1 cellular context compared by ENCODE assay signal in the genomic region with DNA sequence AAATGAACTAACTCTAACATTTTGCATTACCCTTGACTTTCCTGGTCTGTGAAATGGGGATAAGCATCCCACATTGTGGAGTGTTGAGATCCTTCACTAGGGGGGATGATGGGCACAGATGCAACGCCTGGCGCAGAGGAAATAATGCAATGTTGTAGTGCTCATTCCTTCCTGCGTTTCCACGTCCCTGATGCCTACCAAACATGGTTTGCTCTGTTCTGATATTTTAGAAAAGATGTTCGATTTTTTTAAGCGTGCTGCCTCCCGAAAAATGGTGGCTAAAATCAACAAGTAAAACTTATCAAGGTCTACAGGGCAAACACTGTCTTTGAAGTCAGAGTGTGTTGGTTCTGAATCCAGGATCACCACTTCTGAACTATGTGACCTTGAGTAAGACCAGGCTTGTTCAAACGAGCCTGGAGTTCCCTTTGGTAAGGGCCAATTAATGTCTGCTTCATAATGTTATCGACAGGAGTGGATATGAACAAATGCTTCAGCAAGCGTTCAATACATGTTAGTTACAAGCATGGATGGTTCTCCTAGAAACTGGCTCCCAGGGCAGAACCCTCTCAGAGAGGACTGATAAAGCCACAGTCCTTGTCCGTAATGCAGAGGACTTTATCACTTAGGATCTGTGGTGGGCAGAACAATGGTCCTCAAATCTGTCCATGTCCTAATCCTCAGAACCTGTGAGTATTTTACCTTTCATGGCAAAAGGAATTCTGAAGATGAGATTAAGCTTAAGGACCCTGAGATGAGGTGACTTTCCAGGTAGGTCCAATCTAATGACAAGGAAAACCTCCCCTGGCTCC.
TF ChIP-seq lines count a peak whose summit lies in the region.

No MANE protein-coding gene starts in this region.

TF ChIP-seq in HepG2, 621 proteins besides CTCF, POLR2A, EP300 and RAD21 (continued from another document and continues in another):
- peak; percentile 60; the same call in 1 of the 2 replicates for TF ChIP-seq ZGPAT (CRISPR knock-in tag; IDR thresholded peaks at IDR 0.05)
- 0 out of 2 replicates have a peak, but pooled peaks have one; percentile 9 for TF ChIP-seq TFAP4 (IDR thresholded peaks at IDR 0.05; ENCODE audit: borderline replicate concordance, low read depth)
- TF ChIP-seq, protein P1, sequence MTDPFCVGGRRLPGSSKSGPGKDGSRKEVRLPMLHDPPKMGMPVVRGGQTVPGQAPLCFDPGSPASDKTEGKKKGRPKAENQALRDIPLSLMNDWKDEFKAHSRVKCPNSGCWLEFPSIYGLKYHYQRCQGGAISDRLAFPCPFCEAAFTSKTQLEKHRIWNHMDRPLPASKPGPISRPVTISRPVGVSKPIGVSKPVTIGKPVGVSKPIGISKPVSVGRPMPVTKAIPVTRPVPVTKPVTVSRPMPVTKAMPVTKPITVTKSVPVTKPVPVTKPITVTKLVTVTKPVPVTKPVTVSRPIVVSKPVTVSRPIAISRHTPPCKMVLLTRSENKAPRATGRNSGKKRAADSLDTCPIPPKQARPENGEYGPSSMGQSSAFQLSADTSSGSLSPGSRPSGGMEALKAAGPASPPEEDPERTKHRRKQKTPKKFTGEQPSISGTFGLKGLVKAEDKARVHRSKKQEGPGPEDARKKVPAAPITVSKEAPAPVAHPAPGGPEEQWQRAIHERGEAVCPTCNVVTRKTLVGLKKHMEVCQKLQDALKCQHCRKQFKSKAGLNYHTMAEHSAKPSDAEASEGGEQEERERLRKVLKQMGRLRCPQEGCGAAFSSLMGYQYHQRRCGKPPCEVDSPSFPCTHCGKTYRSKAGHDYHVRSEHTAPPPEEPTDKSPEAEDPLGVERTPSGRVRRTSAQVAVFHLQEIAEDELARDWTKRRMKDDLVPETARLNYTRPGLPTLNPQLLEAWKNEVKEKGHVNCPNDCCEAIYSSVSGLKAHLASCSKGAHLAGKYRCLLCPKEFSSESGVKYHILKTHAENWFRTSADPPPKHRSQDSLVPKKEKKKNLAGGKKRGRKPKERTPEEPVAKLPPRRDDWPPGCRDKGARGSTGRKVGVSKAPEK (CRISPR knock-in tag; IDR thresholded peaks at IDR 0.05; ENCODE audit: borderline replicate concordance), result no peak
- peak; percentile 94 for TF ChIP-seq GATAD2A (CRISPR knock-in tag; IDR thresholded peaks at IDR 0.05)
- TF ChIP-seq SKI (IDR thresholded peaks at IDR 0.05; ENCODE audit: partially characterized antibody), result no peak
- no peak for TF ChIP-seq PLRG1 (conservative IDR thresholded peaks at IDR 0.05)
- TF ChIP-seq RCOR2 (CRISPR knock-in tag; IDR thresholded peaks at IDR 0.05), result peak; percentile 56; the same call in 1 of the 2 replicates
- TF ChIP-seq DRAP1 (CRISPR knock-in tag; IDR thresholded peaks at IDR 0.05), result no peak
- TF ChIP-seq ZNF75D (CRISPR knock-in tag; IDR thresholded peaks at IDR 0.05; ENCODE audit: borderline replicate concordance), result no peak
- peak; percentile 56; the same call in 1 of the 2 replicates for TF ChIP-seq PATZ1 (CRISPR knock-in tag; IDR thresholded peaks at IDR 0.05)
- peak; percentile 67; the same call in 1 of the 2 replicates for TF ChIP-seq FOXK1 (CRISPR knock-in tag; IDR thresholded peaks at IDR 0.05; ENCODE audit: borderline replicate concordance, low read depth)
- TF ChIP-seq ZNF841 (CRISPR knock-in tag; IDR thresholded peaks at IDR 0.05; ENCODE audit: borderline replicate concordance), result no peak
- peak; percentile 73 for TF ChIP-seq ZBTB38 (CRISPR knock-in tag; IDR thresholded peaks at IDR 0.05)
- TF ChIP-seq ZNF33A (CRISPR knock-in tag; IDR thresholded peaks at IDR 0.05; ENCODE audit: borderline replicate concordance), result no peak
- no peak for TF ChIP-seq HIVEP1 (CRISPR knock-in tag; IDR thresholded peaks at IDR 0.05)
- TF ChIP-seq, protein P2, sequence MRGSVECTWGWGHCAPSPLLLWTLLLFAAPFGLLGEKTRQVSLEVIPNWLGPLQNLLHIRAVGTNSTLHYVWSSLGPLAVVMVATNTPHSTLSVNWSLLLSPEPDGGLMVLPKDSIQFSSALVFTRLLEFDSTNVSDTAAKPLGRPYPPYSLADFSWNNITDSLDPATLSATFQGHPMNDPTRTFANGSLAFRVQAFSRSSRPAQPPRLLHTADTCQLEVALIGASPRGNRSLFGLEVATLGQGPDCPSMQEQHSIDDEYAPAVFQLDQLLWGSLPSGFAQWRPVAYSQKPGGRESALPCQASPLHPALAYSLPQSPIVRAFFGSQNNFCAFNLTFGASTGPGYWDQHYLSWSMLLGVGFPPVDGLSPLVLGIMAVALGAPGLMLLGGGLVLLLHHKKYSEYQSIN (CRISPR knock-in tag; IDR thresholded peaks at IDR 0.05; ENCODE audit: borderline replicate concordance), result no peak
- TF ChIP-seq SMARCE1 (IDR thresholded peaks at IDR 0.05; ENCODE audit: borderline replicate concordance), result no peak
- no peak for TF ChIP-seq KAT7 (CRISPR knock-in tag; IDR thresholded peaks at IDR 0.05; ENCODE audit: borderline replicate concordance)
- TF ChIP-seq HMG20A (CRISPR knock-in tag; IDR thresholded peaks at IDR 0.05; ENCODE audit: borderline replicate concordance), result peak; percentile 66; the same call in 1 of the 2 replicates
- peak; percentile 45 to 69; a peak in 3 of 4 replicates for TF ChIP-seq NR2F1 (CRISPR knock-in tag; IDR thresholded peaks at IDR 0.05)
- TF ChIP-seq, protein P3, sequence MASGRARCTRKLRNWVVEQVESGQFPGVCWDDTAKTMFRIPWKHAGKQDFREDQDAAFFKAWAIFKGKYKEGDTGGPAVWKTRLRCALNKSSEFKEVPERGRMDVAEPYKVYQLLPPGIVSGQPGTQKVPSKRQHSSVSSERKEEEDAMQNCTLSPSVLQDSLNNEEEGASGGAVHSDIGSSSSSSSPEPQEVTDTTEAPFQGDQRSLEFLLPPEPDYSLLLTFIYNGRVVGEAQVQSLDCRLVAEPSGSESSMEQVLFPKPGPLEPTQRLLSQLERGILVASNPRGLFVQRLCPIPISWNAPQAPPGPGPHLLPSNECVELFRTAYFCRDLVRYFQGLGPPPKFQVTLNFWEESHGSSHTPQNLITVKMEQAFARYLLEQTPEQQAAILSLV (CRISPR knock-in tag; IDR thresholded peaks at IDR 0.05; ENCODE audit: borderline replicate concordance), result no peak
- TF ChIP-seq GATA4 (IDR thresholded peaks at IDR 0.05; ENCODE audit: borderline replicate concordance, low read depth), result 0 out of 2 replicates have a peak, but pooled peaks have one; percentile 61
- no peak for TF ChIP-seq ZNF549 (CRISPR knock-in tag; IDR thresholded peaks at IDR 0.05)
- TF ChIP-seq ZMAT3 (CRISPR knock-in tag; conservative IDR thresholded peaks at IDR 0.05), result no peak
- TF ChIP-seq, protein P4, sequence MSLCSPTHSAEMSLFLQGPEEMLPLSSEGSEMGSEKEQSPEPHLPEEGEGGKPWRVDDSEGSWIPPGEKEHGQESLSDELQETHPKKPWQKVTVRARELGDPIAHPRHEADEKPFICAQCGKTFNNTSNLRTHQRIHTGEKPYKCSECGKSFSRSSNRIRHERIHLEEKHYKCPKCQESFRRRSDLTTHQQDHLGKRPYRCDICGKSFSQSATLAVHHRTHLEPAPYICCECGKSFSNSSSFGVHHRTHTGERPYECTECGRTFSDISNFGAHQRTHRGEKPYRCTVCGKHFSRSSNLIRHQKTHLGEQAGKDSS (CRISPR knock-in tag; IDR thresholded peaks at IDR 0.05; ENCODE audit: borderline replicate concordance, low read depth), result 0 out of 2 replicates have a peak, but pooled peaks have one; percentile 24
- no peak for TF ChIP-seq ZBTB2 (CRISPR knock-in tag; IDR thresholded peaks at IDR 0.05; ENCODE audit: low read depth)
- TF ChIP-seq ZBTB33 (CRISPR knock-in tag; IDR thresholded peaks at IDR 0.05), result peak; percentile 57
- 0 out of 2 replicates have a peak, but pooled peaks have one; percentile 58 for TF ChIP-seq ZBTB4 (CRISPR knock-in tag; IDR thresholded peaks at IDR 0.05; ENCODE audit: borderline replicate concordance)
- TF ChIP-seq GFI1 (CRISPR knock-in tag; IDR thresholded peaks at IDR 0.05; ENCODE audit: borderline replicate concordance), result peak; percentile 91
- TF ChIP-seq KLF13 (CRISPR knock-in tag; IDR thresholded peaks at IDR 0.05), result no peak
